ENCODE assay signal across 1 cellular context in the genomic region with DNA sequence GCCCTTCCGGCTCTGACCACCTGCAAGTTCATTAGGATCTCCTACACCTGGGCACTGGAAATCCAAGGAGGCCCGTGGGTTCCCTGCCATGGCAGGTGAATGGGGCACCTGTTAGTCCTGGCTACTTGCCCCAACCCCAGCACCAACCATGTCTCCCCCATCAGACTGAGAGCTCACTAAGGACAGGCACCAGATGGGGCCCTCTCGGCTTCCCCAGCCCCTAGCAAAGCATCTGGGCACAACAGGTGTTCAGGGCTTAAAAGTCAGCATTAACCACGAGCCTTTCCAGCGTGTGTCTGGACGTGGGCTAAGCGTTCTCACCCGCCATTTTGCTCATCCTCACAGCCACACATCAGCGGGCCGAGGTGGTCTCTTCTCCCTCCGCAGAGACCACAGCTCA.
TF ChIP-seq lines count a peak whose summit lies in the region.

No MANE protein-coding gene starts in this region.

TF ChIP-seq in WTC11, 78 proteins besides CTCF, POLR2A, EP300 and RAD21 (continued from another document):
- TF ChIP-seq, protein P1, sequence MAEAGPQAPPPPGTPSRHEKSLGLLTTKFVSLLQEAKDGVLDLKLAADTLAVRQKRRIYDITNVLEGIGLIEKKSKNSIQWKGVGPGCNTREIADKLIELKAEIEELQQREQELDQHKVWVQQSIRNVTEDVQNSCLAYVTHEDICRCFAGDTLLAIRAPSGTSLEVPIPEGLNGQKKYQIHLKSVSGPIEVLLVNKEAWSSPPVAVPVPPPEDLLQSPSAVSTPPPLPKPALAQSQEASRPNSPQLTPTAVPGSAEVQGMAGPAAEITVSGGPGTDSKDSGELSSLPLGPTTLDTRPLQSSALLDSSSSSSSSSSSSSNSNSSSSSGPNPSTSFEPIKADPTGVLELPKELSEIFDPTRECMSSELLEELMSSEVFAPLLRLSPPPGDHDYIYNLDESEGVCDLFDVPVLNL (CRISPR knock-in tag; IDR thresholded peaks at IDR 0.05; ENCODE audit: borderline replicate concordance, low read depth): no peak
- TF ChIP-seq ZNF263 (CRISPR knock-in tag; IDR thresholded peaks at IDR 0.05; ENCODE audit: low read depth) (no peak), MXD4 (CRISPR knock-in tag; IDR thresholded peaks at IDR 0.05; ENCODE audit: borderline replicate concordance) (no peak), ETV6 (CRISPR knock-in tag; IDR thresholded peaks at IDR 0.05) (no peak), TEAD1 (CRISPR knock-in tag; IDR thresholded peaks at IDR 0.05) (no peak), SMAD3 (CRISPR knock-in tag; IDR thresholded peaks at IDR 0.05; ENCODE audit: borderline replicate concordance) (no peak), HMGA2 (CRISPR knock-in tag; IDR thresholded peaks at IDR 0.05) (no peak), FOXK1 (CRISPR knock-in tag; IDR thresholded peaks at IDR 0.05) (no peak)
- TF ChIP-seq, protein P2, sequence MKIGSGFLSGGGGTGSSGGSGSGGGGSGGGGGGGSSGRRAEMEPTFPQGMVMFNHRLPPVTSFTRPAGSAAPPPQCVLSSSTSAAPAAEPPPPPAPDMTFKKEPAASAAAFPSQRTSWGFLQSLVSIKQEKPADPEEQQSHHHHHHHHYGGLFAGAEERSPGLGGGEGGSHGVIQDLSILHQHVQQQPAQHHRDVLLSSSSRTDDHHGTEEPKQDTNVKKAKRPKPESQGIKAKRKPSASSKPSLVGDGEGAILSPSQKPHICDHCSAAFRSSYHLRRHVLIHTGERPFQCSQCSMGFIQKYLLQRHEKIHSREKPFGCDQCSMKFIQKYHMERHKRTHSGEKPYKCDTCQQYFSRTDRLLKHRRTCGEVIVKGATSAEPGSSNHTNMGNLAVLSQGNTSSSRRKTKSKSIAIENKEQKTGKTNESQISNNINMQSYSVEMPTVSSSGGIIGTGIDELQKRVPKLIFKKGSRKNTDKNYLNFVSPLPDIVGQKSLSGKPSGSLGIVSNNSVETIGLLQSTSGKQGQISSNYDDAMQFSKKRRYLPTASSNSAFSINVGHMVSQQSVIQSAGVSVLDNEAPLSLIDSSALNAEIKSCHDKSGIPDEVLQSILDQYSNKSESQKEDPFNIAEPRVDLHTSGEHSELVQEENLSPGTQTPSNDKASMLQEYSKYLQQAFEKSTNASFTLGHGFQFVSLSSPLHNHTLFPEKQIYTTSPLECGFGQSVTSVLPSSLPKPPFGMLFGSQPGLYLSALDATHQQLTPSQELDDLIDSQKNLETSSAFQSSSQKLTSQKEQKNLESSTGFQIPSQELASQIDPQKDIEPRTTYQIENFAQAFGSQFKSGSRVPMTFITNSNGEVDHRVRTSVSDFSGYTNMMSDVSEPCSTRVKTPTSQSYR (CRISPR knock-in tag; IDR thresholded peaks at IDR 0.05): no peak
- TF ChIP-seq, protein P3, sequence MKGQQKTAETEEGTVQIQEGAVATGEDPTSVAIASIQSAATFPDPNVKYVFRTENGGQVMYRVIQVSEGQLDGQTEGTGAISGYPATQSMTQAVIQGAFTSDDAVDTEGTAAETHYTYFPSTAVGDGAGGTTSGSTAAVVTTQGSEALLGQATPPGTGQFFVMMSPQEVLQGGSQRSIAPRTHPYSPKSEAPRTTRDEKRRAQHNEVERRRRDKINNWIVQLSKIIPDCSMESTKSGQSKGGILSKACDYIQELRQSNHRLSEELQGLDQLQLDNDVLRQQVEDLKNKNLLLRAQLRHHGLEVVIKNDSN (CRISPR knock-in tag; IDR thresholded peaks at IDR 0.05): no peak
TF ChIP-seq in WTC11: peak in this region for 0.
